In the genomic region with DNA sequence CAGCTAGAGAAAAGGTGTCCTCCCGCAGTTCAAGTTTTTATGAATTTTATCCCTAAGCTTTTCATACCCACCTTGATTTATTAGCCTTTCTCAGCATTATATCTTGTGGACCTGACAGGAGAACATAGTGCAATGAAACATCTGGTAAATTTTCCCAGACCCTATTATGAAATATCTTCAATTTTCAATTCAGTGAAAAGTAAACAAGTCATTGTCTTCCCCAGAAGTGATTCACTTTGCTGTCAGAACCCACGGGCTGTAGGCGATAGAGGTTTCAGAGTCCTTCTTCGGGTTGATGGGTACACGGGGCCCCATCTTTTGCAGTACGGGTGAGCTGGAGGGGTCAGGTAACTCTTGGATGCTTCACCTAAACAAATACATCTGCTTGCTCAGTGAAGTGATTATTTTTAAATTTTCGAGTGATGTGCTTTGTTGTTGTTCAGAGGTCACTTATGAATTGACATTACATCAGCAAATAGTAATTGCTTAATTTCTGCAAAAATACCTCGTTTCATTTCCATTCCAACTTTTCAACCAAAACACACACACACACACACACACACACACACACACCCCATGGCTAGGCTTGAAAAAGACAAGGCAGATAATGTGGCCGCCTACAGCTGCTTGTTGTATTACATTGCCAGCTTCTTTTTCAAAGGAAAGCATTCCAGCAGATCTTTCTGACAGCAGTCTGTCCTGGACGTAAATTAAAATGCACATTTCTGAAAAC, we compare ENCODE assay signal across 13 cellular contexts.
DNase-seq lines count a peak whose midpoint lies in the region; ATAC-seq lines count a peak whose summit lies in the region.
"Had no signal": no experiment of that assay in that cellular context is flagged by ENCODE, and none has a peak within 500 bp of the region (broad histone marks: within the 10 kb centered on the region; RNA-seq: fewer than 3 reads in every experiment).

No MANE protein-coding gene starts in this region.

- no peak for DNase-seq in left cardiac atrium
- DNase-seq in Right ventricle myocardium inferior (ENCODE audit: missing footprints): no peak
- DNase-seq in astrocyte of the hippocampus (ENCODE audit: low read depth, low spot score): peak; percentile 6
- DNase-seq in iris pigment epithelial cell (ENCODE audit: low read depth): peak; percentile 74
- no peak for DNase-seq in T-helper 1 cell
- DNase-seq in HuH-7 (ENCODE audit: low spot score): no peak
- DNase-seq: AML-193, HFFc6, hippocampal formation, NCI-H1092, T-helper 9 cell had no signal

- intact Hi-C loops in left cardiac atrium (cut with DNase I) (no loop called here), Right ventricle myocardium inferior (cut with DNase I) (no loop called here)

- ATAC-seq in left cardiac atrium (peak; percentile 35 to 69), Right ventricle myocardium inferior (no peak), HG03196 (IDR thresholded peaks at IDR 0.05; ENCODE audit: unreplicated experiment) (no peak), HG02840 (IDR thresholded peaks at IDR 0.05; ENCODE audit: low FRiP score, unreplicated experiment) (no peak)

Comparison
In these comparisons a context has a peak if more than half of its experiments do, and no peak if none do; other contexts are left out.
1. ATAC-seq: peak in left cardiac atrium (2 of 2); none in Right ventricle myocardium inferior (single experiment), HG03196 (single experiment) and HG02840 (single experiment).
2. DNase-seq: peak in astrocyte of the hippocampus (single experiment) and iris pigment epithelial cell (single experiment); none in left cardiac atrium (single experiment), Right ventricle myocardium inferior (single experiment), T-helper 1 cell (0 of 5) and HuH-7 (single experiment).